ENCODE assay signal across 1 cellular context in the genomic region with DNA sequence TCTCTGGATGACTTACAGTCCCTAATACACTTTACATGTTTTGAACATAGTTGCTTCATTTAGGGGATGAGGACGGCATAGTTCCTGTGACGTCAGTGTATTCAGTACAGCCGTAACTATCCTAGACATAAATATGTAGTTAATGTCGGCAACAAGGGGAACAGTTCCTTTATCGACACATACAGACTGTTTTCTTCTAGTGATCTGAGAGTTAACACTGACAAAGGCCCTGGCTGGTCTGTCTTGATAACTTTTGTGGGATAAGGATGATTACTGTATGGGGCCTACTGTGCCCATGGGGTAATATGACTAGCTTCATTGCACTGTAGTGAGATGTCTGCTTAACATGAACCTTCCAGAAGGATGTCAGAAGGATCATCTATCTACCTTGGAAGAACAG.
TF ChIP-seq lines count a peak whose summit lies in the region.

No MANE protein-coding gene starts in this region.

TF ChIP-seq in K562, 482 proteins besides CTCF, POLR2A, EP300 and RAD21 (continued from another document):
- TF ChIP-seq, protein P1, sequence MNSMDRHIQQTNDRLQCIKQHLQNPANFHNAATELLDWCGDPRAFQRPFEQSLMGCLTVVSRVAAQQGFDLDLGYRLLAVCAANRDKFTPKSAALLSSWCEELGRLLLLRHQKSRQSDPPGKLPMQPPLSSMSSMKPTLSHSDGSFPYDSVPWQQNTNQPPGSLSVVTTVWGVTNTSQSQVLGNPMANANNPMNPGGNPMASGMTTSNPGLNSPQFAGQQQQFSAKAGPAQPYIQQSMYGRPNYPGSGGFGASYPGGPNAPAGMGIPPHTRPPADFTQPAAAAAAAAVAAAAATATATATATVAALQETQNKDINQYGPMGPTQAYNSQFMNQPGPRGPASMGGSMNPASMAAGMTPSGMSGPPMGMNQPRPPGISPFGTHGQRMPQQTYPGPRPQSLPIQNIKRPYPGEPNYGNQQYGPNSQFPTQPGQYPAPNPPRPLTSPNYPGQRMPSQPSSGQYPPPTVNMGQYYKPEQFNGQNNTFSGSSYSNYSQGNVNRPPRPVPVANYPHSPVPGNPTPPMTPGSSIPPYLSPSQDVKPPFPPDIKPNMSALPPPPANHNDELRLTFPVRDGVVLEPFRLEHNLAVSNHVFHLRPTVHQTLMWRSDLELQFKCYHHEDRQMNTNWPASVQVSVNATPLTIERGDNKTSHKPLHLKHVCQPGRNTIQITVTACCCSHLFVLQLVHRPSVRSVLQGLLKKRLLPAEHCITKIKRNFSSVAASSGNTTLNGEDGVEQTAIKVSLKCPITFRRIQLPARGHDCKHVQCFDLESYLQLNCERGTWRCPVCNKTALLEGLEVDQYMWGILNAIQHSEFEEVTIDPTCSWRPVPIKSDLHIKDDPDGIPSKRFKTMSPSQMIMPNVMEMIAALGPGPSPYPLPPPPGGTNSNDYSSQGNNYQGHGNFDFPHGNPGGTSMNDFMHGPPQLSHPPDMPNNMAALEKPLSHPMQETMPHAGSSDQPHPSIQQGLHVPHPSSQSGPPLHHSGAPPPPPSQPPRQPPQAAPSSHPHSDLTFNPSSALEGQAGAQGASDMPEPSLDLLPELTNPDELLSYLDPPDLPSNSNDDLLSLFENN (IDR thresholded peaks at IDR 0.05; ENCODE audit: low read depth in 2 of 2, low read length in 2 of 2): peak in 1 of 2 experiments; percentile 94; a peak in 2 of 4 replicates
- TF ChIP-seq, protein P2, sequence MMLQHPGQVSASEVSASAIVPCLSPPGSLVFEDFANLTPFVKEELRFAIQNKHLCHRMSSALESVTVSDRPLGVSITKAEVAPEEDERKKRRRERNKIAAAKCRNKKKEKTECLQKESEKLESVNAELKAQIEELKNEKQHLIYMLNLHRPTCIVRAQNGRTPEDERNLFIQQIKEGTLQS (IDR thresholded peaks at IDR 0.05): peak; percentile 81
- TF ChIP-seq, protein P2 (CRISPR knock-in tag; conservative IDR thresholded peaks at IDR 0.05): no peak; the same call in 1 of the 2 replicates
- TF ChIP-seq GATAD2A (IDR thresholded peaks at IDR 0.05) (0 out of 2 replicates have a peak, but pooled peaks have one; percentile 48), CREB1 (IDR thresholded peaks at IDR 0.05) (peak; percentile 87; the same call in 1 of the 2 replicates), CREB1 (CRISPR knock-in tag; IDR thresholded peaks at IDR 0.05) (peak; percentile 83), NFATC3 (IDR thresholded peaks at IDR 0.05) (peak; percentile 48; the same call in 1 of the 2 replicates), NCOA1 (IDR thresholded peaks at IDR 0.05; ENCODE audit: low read depth) (peak; percentile 90), FOXJ2 (tag; IDR thresholded peaks at IDR 0.05) (peak; percentile 81), ZNF41 (CRISPR knock-in tag; conservative IDR thresholded peaks at IDR 0.05) (0 out of 2 replicates have a peak, but pooled peaks have one; percentile 18), DPF2 (IDR thresholded peaks at IDR 0.05) (peak; percentile 96), FOXM1 (IDR thresholded peaks at IDR 0.05; ENCODE audit: low read depth) (peak; percentile 94), FOXM1 (CRISPR knock-in tag; IDR thresholded peaks at IDR 0.05; ENCODE audit: low read depth) (no peak), LEF1 (IDR thresholded peaks at IDR 0.05) (peak; percentile 88), ZNF197 (CRISPR knock-in tag; IDR thresholded peaks at IDR 0.05; ENCODE audit: low read depth) (peak; percentile 70), RUNX1 (IDR thresholded peaks at IDR 0.05; ENCODE audit: low read depth) (no peak), ETV6 (IDR thresholded peaks at IDR 0.05; ENCODE audit: borderline replicate concordance in 1 of 2, low read depth in 2 of 2, low read length in 1 of 2) (no peak), ETV6 (CRISPR knock-in tag; IDR thresholded peaks at IDR 0.05; ENCODE audit: borderline replicate concordance) (no peak), NCOA2 (IDR thresholded peaks at IDR 0.05; ENCODE audit: partially characterized antibody in 2 of 2) (peak; percentile 61 to 63), NONO (IDR thresholded peaks at IDR 0.05; ENCODE audit: low read depth in 2 of 2, low read length in 1 of 2) (no peak), HDAC3 (IDR thresholded peaks at IDR 0.05; ENCODE audit: borderline replicate concordance, partially characterized antibody) (peak; percentile 93), HNRNPL (IDR thresholded peaks at IDR 0.05; ENCODE audit: low read depth, low read length) (no peak), CBX2 (IDR thresholded peaks at IDR 0.05; ENCODE audit: insufficient read depth, low read length, poor library complexity, severe bottlenecking) (no peak), CREM (IDR thresholded peaks at IDR 0.05; ENCODE audit: low read depth) (peak; percentile 94), ZNF584 (CRISPR knock-in tag; IDR thresholded peaks at IDR 0.05; ENCODE audit: low read depth) (peak; percentile 32; the same call in 1 of the 2 replicates), ZNF212 (CRISPR knock-in tag; IDR thresholded peaks at IDR 0.05) (no peak)
- TF ChIP-seq, protein P3, sequence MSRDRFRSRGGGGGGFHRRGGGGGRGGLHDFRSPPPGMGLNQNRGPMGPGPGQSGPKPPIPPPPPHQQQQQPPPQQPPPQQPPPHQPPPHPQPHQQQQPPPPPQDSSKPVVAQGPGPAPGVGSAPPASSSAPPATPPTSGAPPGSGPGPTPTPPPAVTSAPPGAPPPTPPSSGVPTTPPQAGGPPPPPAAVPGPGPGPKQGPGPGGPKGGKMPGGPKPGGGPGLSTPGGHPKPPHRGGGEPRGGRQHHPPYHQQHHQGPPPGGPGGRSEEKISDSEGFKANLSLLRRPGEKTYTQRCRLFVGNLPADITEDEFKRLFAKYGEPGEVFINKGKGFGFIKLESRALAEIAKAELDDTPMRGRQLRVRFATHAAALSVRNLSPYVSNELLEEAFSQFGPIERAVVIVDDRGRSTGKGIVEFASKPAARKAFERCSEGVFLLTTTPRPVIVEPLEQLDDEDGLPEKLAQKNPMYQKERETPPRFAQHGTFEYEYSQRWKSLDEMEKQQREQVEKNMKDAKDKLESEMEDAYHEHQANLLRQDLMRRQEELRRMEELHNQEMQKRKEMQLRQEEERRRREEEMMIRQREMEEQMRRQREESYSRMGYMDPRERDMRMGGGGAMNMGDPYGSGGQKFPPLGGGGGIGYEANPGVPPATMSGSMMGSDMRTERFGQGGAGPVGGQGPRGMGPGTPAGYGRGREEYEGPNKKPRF (IDR thresholded peaks at IDR 0.05; ENCODE audit: low read depth, low read length): no peak
- TF ChIP-seq, protein P4, sequence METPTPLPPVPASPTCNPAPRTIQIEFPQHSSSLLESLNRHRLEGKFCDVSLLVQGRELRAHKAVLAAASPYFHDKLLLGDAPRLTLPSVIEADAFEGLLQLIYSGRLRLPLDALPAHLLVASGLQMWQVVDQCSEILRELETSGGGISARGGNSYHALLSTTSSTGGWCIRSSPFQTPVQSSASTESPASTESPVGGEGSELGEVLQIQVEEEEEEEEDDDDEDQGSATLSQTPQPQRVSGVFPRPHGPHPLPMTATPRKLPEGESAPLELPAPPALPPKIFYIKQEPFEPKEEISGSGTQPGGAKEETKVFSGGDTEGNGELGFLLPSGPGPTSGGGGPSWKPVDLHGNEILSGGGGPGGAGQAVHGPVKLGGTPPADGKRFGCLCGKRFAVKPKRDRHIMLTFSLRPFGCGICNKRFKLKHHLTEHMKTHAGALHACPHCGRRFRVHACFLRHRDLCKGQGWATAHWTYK (CRISPR knock-in tag; IDR thresholded peaks at IDR 0.05): peak; percentile 71
- TF ChIP-seq, protein P5, sequence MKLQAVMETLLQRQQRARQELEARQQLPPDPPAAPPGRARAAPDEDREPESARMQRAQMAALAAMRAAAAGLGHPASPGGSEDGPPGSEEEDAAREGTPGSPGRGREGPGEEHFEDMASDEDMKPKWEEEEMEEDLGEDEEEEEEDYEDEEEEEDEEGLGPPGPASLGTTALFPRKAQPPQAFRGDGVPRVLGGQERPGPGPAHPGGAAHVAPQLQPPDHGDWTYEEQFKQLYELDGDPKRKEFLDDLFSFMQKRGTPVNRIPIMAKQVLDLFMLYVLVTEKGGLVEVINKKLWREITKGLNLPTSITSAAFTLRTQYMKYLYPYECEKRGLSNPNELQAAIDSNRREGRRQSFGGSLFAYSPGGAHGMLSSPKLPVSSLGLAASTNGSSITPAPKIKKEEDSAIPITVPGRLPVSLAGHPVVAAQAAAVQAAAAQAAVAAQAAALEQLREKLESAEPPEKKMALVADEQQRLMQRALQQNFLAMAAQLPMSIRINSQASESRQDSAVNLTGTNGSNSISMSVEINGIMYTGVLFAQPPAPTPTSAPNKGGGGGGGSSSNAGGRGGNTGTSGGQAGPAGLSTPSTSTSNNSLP (IDR thresholded peaks at IDR 0.05; ENCODE audit: borderline replicate concordance, low read depth, low read length): no peak
- TF ChIP-seq, protein P6, sequence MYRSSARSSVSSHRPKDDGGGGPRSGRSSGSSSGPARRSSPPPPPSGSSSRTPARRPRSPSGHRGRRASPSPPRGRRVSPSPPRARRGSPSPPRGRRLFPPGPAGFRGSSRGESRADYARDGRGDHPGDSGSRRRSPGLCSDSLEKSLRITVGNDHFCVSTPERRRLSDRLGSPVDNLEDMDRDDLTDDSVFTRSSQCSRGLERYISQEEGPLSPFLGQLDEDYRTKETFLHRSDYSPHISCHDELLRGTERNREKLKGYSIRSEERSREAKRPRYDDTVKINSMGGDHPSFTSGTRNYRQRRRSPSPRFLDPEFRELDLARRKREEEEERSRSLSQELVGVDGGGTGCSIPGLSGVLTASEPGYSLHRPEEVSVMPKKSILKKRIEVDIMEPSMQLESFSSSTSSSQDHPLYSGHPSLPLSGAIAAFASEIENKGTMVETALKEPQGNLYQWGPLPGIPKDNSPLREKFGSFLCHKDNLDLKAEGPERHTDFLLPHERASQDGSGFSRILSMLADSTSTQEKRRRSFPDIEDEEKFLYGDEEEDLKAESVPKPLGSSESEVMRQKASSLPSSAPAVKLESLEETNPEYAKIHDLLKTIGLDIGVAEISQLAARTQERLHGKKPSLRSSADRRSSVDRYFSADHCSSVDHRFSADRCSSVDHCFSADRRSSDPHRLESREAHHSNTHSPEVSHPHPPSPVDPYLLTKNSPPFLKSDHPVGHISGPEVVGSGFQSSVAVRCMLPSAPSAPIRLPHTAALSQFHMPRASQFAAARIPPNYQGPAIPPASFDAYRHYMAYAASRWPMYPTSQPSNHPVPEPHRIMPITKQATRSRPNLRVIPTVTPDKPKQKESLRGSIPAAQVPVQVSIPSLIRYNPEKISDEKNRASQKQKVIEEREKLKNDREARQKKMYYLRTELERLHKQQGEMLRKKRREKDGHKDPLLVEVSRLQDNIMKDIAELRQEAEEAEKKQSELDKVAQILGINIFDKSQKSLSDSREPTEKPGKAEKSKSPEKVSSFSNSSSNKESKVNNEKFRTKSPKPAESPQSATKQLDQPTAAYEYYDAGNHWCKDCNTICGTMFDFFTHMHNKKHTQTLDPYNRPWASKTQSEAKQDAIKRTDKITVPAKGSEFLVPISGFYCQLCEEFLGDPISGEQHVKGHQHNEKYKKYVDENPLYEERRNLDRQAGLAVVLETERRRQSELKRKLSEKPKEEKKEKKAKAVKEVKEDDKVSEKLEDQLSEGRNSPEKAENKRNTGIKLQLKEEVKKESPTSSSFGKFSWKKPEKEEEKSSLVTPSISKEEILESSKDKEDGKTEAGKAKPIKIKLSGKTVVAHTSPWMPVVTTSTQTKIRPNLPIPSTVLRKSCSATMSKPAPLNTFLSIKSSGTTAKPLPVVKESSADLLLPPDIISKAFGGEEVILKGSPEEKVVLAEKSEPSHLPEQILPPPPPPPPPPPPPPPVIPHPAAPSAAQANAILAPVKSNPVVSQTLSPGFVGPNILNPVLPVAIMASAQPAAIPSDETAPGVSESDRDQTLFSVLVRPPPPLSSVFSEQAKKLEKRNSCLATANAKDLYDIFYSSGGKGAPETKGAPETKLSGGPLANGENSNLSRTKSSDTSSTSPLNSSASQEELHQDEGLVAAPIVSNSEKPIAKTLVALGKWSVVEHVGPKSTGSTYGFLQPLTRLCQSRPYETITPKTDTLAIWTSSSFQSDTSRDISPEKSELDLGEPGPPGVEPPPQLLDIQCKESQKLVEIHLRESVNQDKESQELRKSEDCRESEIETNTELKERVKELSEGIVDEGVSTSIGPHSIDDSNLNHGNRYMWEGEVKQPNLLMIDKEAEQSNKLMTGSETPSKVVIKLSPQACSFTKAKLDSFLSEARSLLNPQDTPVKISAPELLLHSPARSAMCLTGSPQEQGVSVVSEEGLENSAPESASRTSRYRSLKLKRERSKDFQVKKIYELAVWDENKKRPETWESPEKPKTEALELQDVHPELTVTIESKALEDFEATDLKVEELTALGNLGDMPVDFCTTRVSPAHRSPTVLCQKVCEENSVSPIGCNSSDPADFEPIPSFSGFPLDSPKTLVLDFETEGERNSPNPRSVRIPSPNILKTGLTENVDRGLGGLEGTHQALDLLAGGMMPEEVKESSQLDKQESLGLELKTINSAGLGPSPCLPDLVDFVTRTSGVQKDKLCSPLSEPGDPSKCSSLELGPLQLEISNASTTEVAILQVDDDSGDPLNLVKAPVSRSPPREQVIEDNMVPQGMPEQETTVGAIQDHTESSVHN (IDR thresholded peaks at IDR 0.05; ENCODE audit: borderline replicate concordance in 1 of 2, low read depth in 1 of 2): 0 out of 4 replicates have a peak, but pooled peaks of 1 of the 2 experiments have one; percentile 39
- TF ChIP-seq, protein P7, sequence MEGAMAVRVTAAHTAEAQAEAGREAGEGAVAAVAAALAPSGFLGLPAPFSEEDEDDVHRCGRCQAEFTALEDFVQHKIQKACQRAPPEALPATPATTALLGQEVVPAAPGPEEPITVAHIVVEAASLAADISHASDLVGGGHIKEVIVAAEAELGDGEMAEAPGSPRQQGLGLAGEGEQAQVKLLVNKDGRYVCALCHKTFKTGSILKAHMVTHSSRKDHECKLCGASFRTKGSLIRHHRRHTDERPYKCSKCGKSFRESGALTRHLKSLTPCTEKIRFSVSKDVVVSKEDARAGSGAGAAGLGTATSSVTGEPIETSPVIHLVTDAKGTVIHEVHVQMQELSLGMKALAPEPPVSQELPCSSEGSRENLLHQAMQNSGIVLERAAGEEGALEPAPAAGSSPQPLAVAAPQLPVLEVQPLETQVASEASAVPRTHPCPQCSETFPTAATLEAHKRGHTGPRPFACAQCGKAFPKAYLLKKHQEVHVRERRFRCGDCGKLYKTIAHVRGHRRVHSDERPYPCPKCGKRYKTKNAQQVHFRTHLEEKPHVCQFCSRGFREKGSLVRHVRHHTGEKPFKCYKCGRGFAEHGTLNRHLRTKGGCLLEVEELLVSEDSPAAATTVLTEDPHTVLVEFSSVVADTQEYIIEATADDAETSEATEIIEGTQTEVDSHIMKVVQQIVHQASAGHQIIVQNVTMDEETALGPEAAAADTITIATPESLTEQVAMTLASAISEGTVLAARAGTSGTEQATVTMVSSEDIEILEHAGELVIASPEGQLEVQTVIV (CRISPR knock-in tag; IDR thresholded peaks at IDR 0.05; ENCODE audit: borderline replicate concordance): no peak
